ENCODE assay signal across 9 cellular contexts in the genomic region with DNA sequence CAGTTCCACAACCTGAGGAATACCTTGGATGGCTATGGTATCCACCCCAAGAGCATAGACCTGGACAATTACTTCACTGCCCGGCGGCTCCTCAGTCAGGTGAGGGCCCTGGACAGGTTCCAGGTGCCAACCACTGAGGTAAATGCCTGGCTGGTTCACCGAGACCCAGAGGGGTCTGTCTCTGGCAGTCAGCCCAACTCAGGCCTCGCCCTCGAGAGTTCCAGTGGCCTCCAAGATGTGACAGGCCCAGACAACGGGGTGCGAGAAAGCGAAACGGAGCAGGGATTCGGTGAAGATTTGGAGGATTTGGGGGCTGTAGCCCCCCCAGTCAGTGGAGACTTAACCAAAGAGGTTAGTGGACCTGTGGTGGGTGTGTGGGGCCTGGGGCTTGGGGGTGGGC. TPM values are rescaled to one million over a fixed set of nuclear protein-coding genes. Genes with fewer than 3 reads are reported as not detected.
DNase-seq lines count a peak whose midpoint lies in the region; ATAC-seq and TF ChIP-seq lines count a peak whose summit lies in the region.
"Had no signal": no experiment of that assay in that cellular context is flagged by ENCODE, and none has a peak within 500 bp of the region (broad histone marks: within the 10 kb centered on the region; RNA-seq: fewer than 3 reads in every experiment).

No MANE protein-coding gene starts in this region.

- H3K79me2 ChIP-seq in GM23248 (ENCODE audit: insufficient read depth) = peaks cover 87% of the 10 kb centered on the region

- peaks cover 70% of the 10 kb centered on the region for H3K36me3 Mint-ChIP-seq in activated B cell treated with CpG ODN at 0.5 μM for 24 hours (ENCODE audit: low read depth)

- H3K27ac ChIP-seq in GM23248 = peak overlapping the region; percentile 91
- peak overlapping the region; percentile 96 to 99 (median 97) for H3K27ac ChIP-seq in gastrocnemius medialis

- H3K4me1 Mint-ChIP-seq in activated B cell treated with CpG ODN at 0.5 μM for 24 hours = peaks cover 83% of the 10 kb centered on the region

- in situ Hi-C loops in GM23248 (cut with MboI) (no loop called here), gastrocnemius medialis (cut with MboI; ENCODE audit: low sequenced_read_pairs in 4 of 4) (no loop called here)

- H3K9me3 ChIP-seq in GM23248 (ENCODE audit: low read depth) = no peaks in the 10 kb centered on the region
- no peaks in the 10 kb centered on the region for H3K9me3 ChIP-seq in gastrocnemius medialis

- peaks cover 51% of the 10 kb centered on the region for H3F3A ChIP-seq in GM23248 (ENCODE audit: insufficient read depth)

- CTCF ChIA-PET in activated B cell treated with CpG ODN at 0.5 μM for 24 hours (lab: Charles Lee) = no interaction called here

- no peak for TF ChIP-seq POLR2A in gastrocnemius medialis (IDR thresholded peaks at IDR 0.05)

- H3K4me2 ChIP-seq in GM23248 (ENCODE audit: unreplicated experiment) = peak overlapping the region; percentile 92

- H3K27me3 Mint-ChIP-seq in activated B cell treated with CpG ODN at 0.5 μM for 24 hours = no peaks in the 10 kb centered on the region

- H3K27me3 ChIP-seq in GM23248 (replicated peaks; ENCODE audit: insufficient read depth) (no peaks in the 10 kb centered on the region), gastrocnemius medialis (no peaks in the 10 kb centered on the region)

- no peaks in the 10 kb centered on the region for H3K9me3 Mint-ChIP-seq in activated B cell treated with CpG ODN at 0.5 μM for 24 hours

- POLR2A ChIA-PET in activated B cell treated with CpG ODN at 0.5 μM for 24 hours (lab: Charles Lee) = interaction anchor here (1.0 kb wide), 1 partner anchor 13 kb away, joined by 4 read pairs; no protein-coding TSS in a partner anchor

- DNase-seq in GM23248 (no peak), activated B cell treated with CpG ODN at 0.5 μM for 24 hours (no peak), fibroblast of villous mesenchyme (ENCODE audit: low read depth) (no peak), gastrocnemius medialis (peak in 1 of 2 donors; percentile 62), SW 1271 (lab: John Stamatoyannopoulos, UW) (no peak), NCI-H2196 (lab: John Stamatoyannopoulos, UW; ENCODE audit: unreplicated experiment) (no peak)
- DNase-seq: occipital lobe had no signal

- peak overlapping the region; percentile 28 for H3K4me3 Mint-ChIP-seq in activated B cell treated with CpG ODN at 0.5 μM for 24 hours

- intact Hi-C loops in activated B cell treated with CpG ODN at 0.5 μM for 24 hours (cut with micrococcal nuclease) (no loop called here), gastrocnemius medialis (cut with DNase I; ENCODE audit: low total_unique reads) (no loop called here)

- no peak overlapping the region for H2AFZ ChIP-seq in GM23248

- 93% methylated on average over 10 of the region's 10 CpGs for WGBS in GM23248 (ENCODE audit: low coverage in 1 of 2, low lambda C conversion rate in 2 of 2, missing lambda C conversion rate in 2 of 2), 2 experiments

- H3K9ac ChIP-seq in GM23248 = peak overlapping the region; percentile 93

- H3K4me3 ChIP-seq in GM23248 = peak overlapping the region; percentile 64
- H3K4me3 ChIP-seq in fibroblast of villous mesenchyme (ENCODE audit: low read depth, low read length) = peak overlapping the region; percentile 50
- H3K4me3 ChIP-seq in gastrocnemius medialis = peak overlapping the region; percentile 73 to 93 (median 84)

- no peaks in the 10 kb centered on the region for H4K20me1 ChIP-seq in GM23248 (ENCODE audit: insufficient read depth)

- peaks cover 76% of the 10 kb centered on the region for H3K4me1 ChIP-seq in GM23248 (ENCODE audit: insufficient read depth)
- peaks cover 67% of the 10 kb centered on the region in 2 donors for H3K4me1 ChIP-seq in gastrocnemius medialis

- no peak for TF ChIP-seq CTCF in activated B cell treated with CpG ODN at 0.5 μM for 24 hours (IDR thresholded peaks at IDR 0.05)
- TF ChIP-seq CTCF in fibroblast of villous mesenchyme (IDR thresholded peaks at IDR 0.05; ENCODE audit: insufficient read depth, low read depth, low read length) = no peak
- no peak for TF ChIP-seq CTCF in gastrocnemius medialis (IDR thresholded peaks at IDR 0.05 in 4 of 5, conservative IDR thresholded peaks at IDR 0.05 in 1 of 5)

- ATAC-seq in activated B cell treated with CpG ODN at 0.5 μM for 24 hours (ENCODE audit: low read depth) (no peak), gastrocnemius medialis (no peak), HG02642 (IDR thresholded peaks at IDR 0.05; ENCODE audit: poor library complexity, unreplicated experiment) (no peak), GM19324 (IDR thresholded peaks at IDR 0.05; ENCODE audit: low FRiP score, unreplicated experiment) (no peak)

- H3K36me3 ChIP-seq in GM23248 (ENCODE audit: low read depth) (peaks cover 3% of the 10 kb centered on the region; the same call in 1 of the 2 replicates), gastrocnemius medialis (peaks cover 0 to 37% of the 10 kb centered on the region in 2 donors)

- H3K9me2 ChIP-seq in GM23248 (ENCODE audit: insufficient read depth) = no peaks in the 10 kb centered on the region

- H3K27ac Mint-ChIP-seq in activated B cell treated with CpG ODN at 0.5 μM for 24 hours = peak overlapping the region; percentile 61

RNA-seq across cellular contexts. Expression of a gene that starts 3.1 kb away (rescaled TPM):
- total RNA-seq in GM23248 (2014; rRNA removed; shearing (Covaris generic)) = 65.6 and 66.4 TPM in 2 replicates
- 28.0 and 31.4 TPM in 2 replicates for polyA plus RNA-seq in GM23248 (2016; fragmentation: Nextera tagmentation; extraction: Ambion mirVana)
- total RNA-seq in activated B cell treated with CpG ODN at 0.5 μM for 24 hours (127 and 141 TPM in 2 replicates), fibroblast of villous mesenchyme (110 and 132 TPM in 2 replicates), gastrocnemius medialis (1,000 to 10,000 TPM in 2 of 4 donors, 100 to 1,000 TPM in 2; 622 to 1,180 (median 1,000) TPM)

RNA-seq across cellular contexts. Expression of a gene that starts 13.7 kb away (rescaled TPM):
- total RNA-seq in GM23248 (2014; rRNA removed; shearing (Covaris generic)) = 148 and 179 TPM in 2 replicates
- 399 and 401 TPM in 2 replicates for polyA plus RNA-seq in GM23248 (2016; fragmentation: Nextera tagmentation; extraction: Ambion mirVana)
- total RNA-seq in activated B cell treated with CpG ODN at 0.5 μM for 24 hours (3.3 and 4.1 TPM in 2 replicates), fibroblast of villous mesenchyme (61.3 and 75.7 TPM in 2 replicates), gastrocnemius medialis (10 to 100 TPM; 40.5 to 76.9 (median 52.8) TPM)

RNA-seq across cellular contexts. Expression of a gene that starts 50.0 kb away (rescaled TPM):
- total RNA-seq in GM23248 (2014; rRNA removed; shearing (Covaris generic)) = 53.6 and 67.7 TPM in 2 replicates
- polyA plus RNA-seq in GM23248 (2016; fragmentation: Nextera tagmentation; extraction: Ambion mirVana) = 36.8 and 40.0 TPM in 2 replicates
- 46.0 and 49.5 TPM in 2 replicates for total RNA-seq in activated B cell treated with CpG ODN at 0.5 μM for 24 hours
- total RNA-seq in fibroblast of villous mesenchyme = 42.5 and 60.9 TPM in 2 replicates
- 10 to 100 TPM; 26.0 to 34.1 (median 27.7) TPM for total RNA-seq in gastrocnemius medialis

RNA-seq across cellular contexts. Expression of a gene that starts 56.3 kb away (rescaled TPM):
- total RNA-seq in GM23248 (2014; rRNA removed; shearing (Covaris generic)) = 10.5 and 14.7 TPM in 2 replicates
- polyA plus RNA-seq in GM23248 (2016; fragmentation: Nextera tagmentation; extraction: Ambion mirVana) = 17.5 and 18.0 TPM in 2 replicates
- total RNA-seq in activated B cell treated with CpG ODN at 0.5 μM for 24 hours = 129 and 145 TPM in 2 replicates
- total RNA-seq in fibroblast of villous mesenchyme = 12.9 and 19.0 TPM in 2 replicates
- total RNA-seq in gastrocnemius medialis = 10 to 100 TPM in 2 of 4 donors, 1 to 10 TPM in 2; 7.3 to 16.3 (median 9.6) TPM
